Comparison of ENCODE assay signal across 8 cellular contexts in genomic region chr9:35812025-35812602, GRCh38. TPM values are rescaled to one million over a fixed set of nuclear protein-coding genes. Genes with fewer than 3 reads are reported as not detected.
DNase-seq lines count a peak whose midpoint lies in the region; ATAC-seq and TF ChIP-seq lines count a peak whose summit lies in the region.

Gene SPAG8 (minus strand): TSS chr9:35812262. CDS start chr9:35812147, 115 bp downstream.

- peaks cover 5% of the 10 kb centered on the region; the same call in 1 of the 2 replicates for H3K27me3 Mint-ChIP-seq in HFFc6 (ENCODE audit: insufficient read depth)
- no peaks in the 10 kb centered on the region for H3K27me3 Mint-ChIP-seq in activated naive CD8-positive, alpha-beta T cell treated with anti-CD3 and anti-CD28 coated beads for 36 hours

- H3K9me3 ChIP-seq in ovary (no peaks in the 10 kb centered on the region), thyroid gland (no peaks in the 10 kb centered on the region)

- peak within 1 kb of the TSS; percentile 92 for H3K4me3 Mint-ChIP-seq in HFFc6
- peak within 1 kb of the TSS; percentile 73 for H3K4me3 Mint-ChIP-seq in activated naive CD8-positive, alpha-beta T cell treated with anti-CD3 and anti-CD28 coated beads for 36 hours

- peak; percentile 14 for TF ChIP-seq POLR2A in ovary (IDR thresholded peaks at IDR 0.05)
- TF ChIP-seq POLR2A in thyroid gland (IDR thresholded peaks at IDR 0.05), result peak in 1 of 2 donors; percentile 54

- TF ChIP-seq CTCF in HFFc6 (IDR thresholded peaks at IDR 0.05) (no peak), ovary (IDR thresholded peaks at IDR 0.05) (no peak), thyroid gland (IDR thresholded peaks at IDR 0.05) (no peak)

- H3K4me3 ChIP-seq in ovary, result peak within 1 kb of the TSS; percentile 55
- peak within 1 kb of the TSS; percentile 0 to 29 (median 10) for H3K4me3 ChIP-seq in thyroid gland (replicated peaks in 1 of 3)

- DNase-seq in GM04504 (ENCODE audit: low read depth) (peak; percentile 89), HFFc6 (peak; percentile 99), NAMALWA (ENCODE audit: low spot score) (peak; percentile 99), Right ventricle myocardium superior (peak; percentile 97), ovary (peak; percentile 90 to 94 (median 92)), thyroid gland (peak; percentile 96)
- DNase-seq in activated naive CD8-positive, alpha-beta T cell treated with anti-CD3 and anti-CD28 coated beads for 36 hours, result peak; percentile 95

- TF ChIP-seq EP300 in ovary (IDR thresholded peaks at IDR 0.05), result no peak

- no peaks in the 10 kb centered on the region for H3K27me3 ChIP-seq in ovary
- no peaks in the 10 kb centered on the region for H3K27me3 ChIP-seq in thyroid gland

- no peaks in the 10 kb centered on the region for H3K9me3 Mint-ChIP-seq in HFFc6
- peaks cover 3% of the 10 kb centered on the region for H3K9me3 Mint-ChIP-seq in activated naive CD8-positive, alpha-beta T cell treated with anti-CD3 and anti-CD28 coated beads for 36 hours

- ATAC-seq in SK-N-SH treated with all-trans-retinoic acid at 6 μM for 48 hours (peak; percentile 75), Right ventricle myocardium superior (ENCODE audit: poor library complexity) (peak; percentile 77)

- H3K4me1 Mint-ChIP-seq in HFFc6 (ENCODE audit: low read depth), result peaks cover 46% of the 10 kb centered on the region
- peaks cover 40% of the 10 kb centered on the region for H3K4me1 Mint-ChIP-seq in activated naive CD8-positive, alpha-beta T cell treated with anti-CD3 and anti-CD28 coated beads for 36 hours

- H3K4me1 ChIP-seq in ovary (ENCODE audit: insufficient read depth) (peaks cover 2% of the 10 kb centered on the region), thyroid gland (peaks cover 22 to 32% of the 10 kb centered on the region in 2 donors)

- intact Hi-C loops in Right ventricle myocardium superior (cut with DNase I) (no loop called here), ovary (cut with DNase I) (loop anchor here in 1 of 4 donors (5.0 kb wide), 1 partner anchor 75 kb away; no protein-coding TSS in a partner anchor), thyroid gland (cut with DNase I) (no loop called here)

- WGBS in ovary, 3 donors, result 0 to 1% (median 0%) methylated on average over 26 to 28 of the region's 28 CpGs
- WGBS in thyroid gland, 2 donors, result 3% methylated on average over 19 to 25 of the region's 28 CpGs

- no peaks in the 10 kb centered on the region for H3K36me3 ChIP-seq in ovary
- peaks cover 0 to 9% of the 10 kb centered on the region in 2 donors for H3K36me3 ChIP-seq in thyroid gland

- H3K27ac Mint-ChIP-seq in HFFc6, result peak within 1 kb of the TSS; percentile 93
- peak within 1 kb of the TSS; percentile 85 for H3K27ac Mint-ChIP-seq in activated naive CD8-positive, alpha-beta T cell treated with anti-CD3 and anti-CD28 coated beads for 36 hours

- H3K36me3 Mint-ChIP-seq in HFFc6 (ENCODE audit: low read depth), result peaks cover 6% of the 10 kb centered on the region; the same call in 1 of the 2 replicates
- peaks cover 10% of the 10 kb centered on the region for H3K36me3 Mint-ChIP-seq in activated naive CD8-positive, alpha-beta T cell treated with anti-CD3 and anti-CD28 coated beads for 36 hours

- peak within 1 kb of the TSS; percentile 17 to 63 for H3K27ac ChIP-seq in ovary
- H3K27ac ChIP-seq in thyroid gland, result peak within 1 kb of the TSS; percentile 34 to 75 (median 72)

TF ChIP-seq in SK-N-SH treated with all-trans-retinoic acid at 6 μM for 48 hours, 23 proteins besides CTCF, POLR2A, EP300 and RAD21:
- TF ChIP-seq TSHZ2 (CRISPR knock-in tag; IDR thresholded peaks at IDR 0.05) (0 out of 2 replicates have a peak, but pooled peaks have one; percentile 42), PPARA (CRISPR knock-in tag; IDR thresholded peaks at IDR 0.05; ENCODE audit: borderline replicate concordance) (no peak)

RNA-seq across cellular contexts. Expression of gene SPAG8, which starts in this region (rescaled TPM):
- total RNA-seq in HFFc6 (2021; fragmentation: NEBNext Ultra II Directional; extraction: Animal tissue kit (Norgen Biotek cat#: 25700)), result 1 to 10 TPM in 4 of 6 experiments, under 1 TPM in 2; 0.80 to 1.7 (median 1.2) TPM
- total RNA-seq in activated naive CD8-positive, alpha-beta T cell treated with anti-CD3 and anti-CD28 coated beads for 36 hours, result 1 to 10 TPM in 1 of 2 experiments, under 1 TPM in 1; 0.68 to 1.0 TPM
- total RNA-seq in Right ventricle myocardium superior (1.8 TPM), ovary (10 to 100 TPM in 1 of 7 donors, 1 to 10 TPM in 6; 2.1 to 28.1 (median 5.0) TPM), thyroid gland (1 to 10 TPM; 4.7 to 7.1 (median 5.7) TPM)
- polyA plus RNA-seq in ovary, result 1 to 10 TPM; 2.1 to 3.0 TPM

Comparison
In these comparisons a context has a peak if more than half of its experiments do, and no peak if none do; other contexts are left out.
1. Peak in every context shown above with its lines: DNase-seq, ATAC-seq, H3K4me3 ChIP-seq and H3K27ac ChIP-seq.